10 cellular contexts compared by ENCODE assay signal in genomic region chr1:147627435-147628110, GRCh38. TPM values are rescaled to one million over a fixed set of nuclear protein-coding genes. Genes with fewer than 3 reads are reported as not detected.
DNase-seq lines count a peak whose midpoint lies in the region; ATAC-seq and TF ChIP-seq lines count a peak whose summit lies in the region.
"Had no signal": no experiment of that assay in that cellular context is flagged by ENCODE, and none has a peak within 500 bp of the region (broad histone marks: within the 10 kb centered on the region; RNA-seq: fewer than 3 reads in every experiment).

No MANE protein-coding gene starts in this region.

- no peaks in the 10 kb centered on the region for H3K36me3 ChIP-seq in right lobe of liver

- H3K36me3 Mint-ChIP-seq in dendritic cell treated with granulocyte-macrophage colony-stimulating factor and Interleukin-4, amounts not matched to agents 40 ng/mL and 50 ng/mL, for 4 days (ENCODE audit: low read depth): peaks cover 36% of the 10 kb centered on the region
- peaks cover 20% of the 10 kb centered on the region for H3K36me3 Mint-ChIP-seq in stimulated activated memory B cell treated with anti-CD40 and anti-IgM and Interleukin-4, amounts not matched to agents 10 μg/mL and 1 μg/mL and 100 μg/mL, for 72 hours

- intact Hi-C loops in dendritic cell treated with granulocyte-macrophage colony-stimulating factor and Interleukin-4, amounts not matched to agents 40 ng/mL and 50 ng/mL, for 4 days (cut with micrococcal nuclease): loop anchor here (1.0 to 2.0 kb wide), 2 partner anchors 13 to 27 kb away; no protein-coding TSS in a partner anchor
- intact Hi-C loops in right lobe of liver (cut with DNase I): loop anchor here in 1 of 2 donors (5.0 kb wide), 1 partner anchor 130 kb away; no protein-coding TSS in a partner anchor

- H3K27ac ChIP-seq in right lobe of liver: no peak overlapping the region
- H3K27ac ChIP-seq: skin epidermis had no signal

- peak; percentile 69 to 91 (median 87) for TF ChIP-seq CTCF in right lobe of liver (IDR thresholded peaks at IDR 0.05)

- H3K4me1 ChIP-seq in right lobe of liver: peaks cover 0 to 27% (median 10%) of the 10 kb centered on the region in 4 donors

- H3K4me3 Mint-ChIP-seq in dendritic cell treated with granulocyte-macrophage colony-stimulating factor and Interleukin-4, amounts not matched to agents 40 ng/mL and 50 ng/mL, for 4 days: no peak overlapping the region
- no peak overlapping the region for H3K4me3 Mint-ChIP-seq in stimulated activated memory B cell treated with anti-CD40 and anti-IgM and Interleukin-4, amounts not matched to agents 10 μg/mL and 1 μg/mL and 100 μg/mL, for 72 hours
- H3K4me3 Mint-ChIP-seq: IgD-negative memory B cell had no signal

- H3K27ac Mint-ChIP-seq in dendritic cell treated with granulocyte-macrophage colony-stimulating factor and Interleukin-4, amounts not matched to agents 40 ng/mL and 50 ng/mL, for 4 days: peak overlapping the region; percentile 45
- H3K27ac Mint-ChIP-seq in stimulated activated memory B cell treated with anti-CD40 and anti-IgM and Interleukin-4, amounts not matched to agents 10 μg/mL and 1 μg/mL and 100 μg/mL, for 72 hours: no peak overlapping the region
- H3K27ac Mint-ChIP-seq: IgD-negative memory B cell had no signal

- no peaks in the 10 kb centered on the region for H3K9me3 ChIP-seq in right lobe of liver

- no peak overlapping the region for H3K4me3 ChIP-seq in right lobe of liver
- H3K4me3 ChIP-seq: skin epidermis had no signal

- H3K27me3 Mint-ChIP-seq in dendritic cell treated with granulocyte-macrophage colony-stimulating factor and Interleukin-4, amounts not matched to agents 40 ng/mL and 50 ng/mL, for 4 days: no peaks in the 10 kb centered on the region
- no peaks in the 10 kb centered on the region for H3K27me3 Mint-ChIP-seq in stimulated activated memory B cell treated with anti-CD40 and anti-IgM and Interleukin-4, amounts not matched to agents 10 μg/mL and 1 μg/mL and 100 μg/mL, for 72 hours
- H3K27me3 Mint-ChIP-seq: IgD-negative memory B cell had no signal

- no peaks in the 10 kb centered on the region for H3K27me3 ChIP-seq in right lobe of liver

- peaks cover 76% of the 10 kb centered on the region for H3K4me1 Mint-ChIP-seq in dendritic cell treated with granulocyte-macrophage colony-stimulating factor and Interleukin-4, amounts not matched to agents 40 ng/mL and 50 ng/mL, for 4 days (ENCODE audit: low read depth)
- H3K4me1 Mint-ChIP-seq in stimulated activated memory B cell treated with anti-CD40 and anti-IgM and Interleukin-4, amounts not matched to agents 10 μg/mL and 1 μg/mL and 100 μg/mL, for 72 hours: peaks cover 11% of the 10 kb centered on the region

- ATAC-seq in right lobe of liver (peak; percentile 82 to 86 (median 85)), GM19395 (IDR thresholded peaks at IDR 0.05; ENCODE audit: unreplicated experiment) (no peak)
- ATAC-seq in stimulated activated memory B cell treated with anti-CD40 and anti-IgM and Interleukin-4, amounts not matched to agents 10 μg/mL and 1 μg/mL and 100 μg/mL, for 72 hours: peak; percentile 57

- DNase-seq in CD1c-positive myeloid dendritic cell (ENCODE audit: extremely low spot score) (peak; percentile 50), GM19238 (ENCODE audit: insufficient read length, low spot score) (peak; percentile 71), NCI-H1105 (lab: John Stamatoyannopoulos, UW) (peak; percentile 22), right lobe of liver (peak in 2 of 3 donors; percentile 63 to 74)
- peak; percentile 8 to 35 (median 14) for DNase-seq in activated CD4-positive, CD25-positive, alpha-beta regulatory T cell (lab: John Stamatoyannopoulos, UW)

- 10% methylated on average over 1 of the region's 3 CpGs for WGBS in right lobe of liver (ENCODE audit: insufficient coverage, low coverage, low lambda C conversion rate, missing lambda C conversion rate)

- H3K9me3 Mint-ChIP-seq in dendritic cell treated with granulocyte-macrophage colony-stimulating factor and Interleukin-4, amounts not matched to agents 40 ng/mL and 50 ng/mL, for 4 days: no peaks in the 10 kb centered on the region
- no peaks in the 10 kb centered on the region for H3K9me3 Mint-ChIP-seq in stimulated activated memory B cell treated with anti-CD40 and anti-IgM and Interleukin-4, amounts not matched to agents 10 μg/mL and 1 μg/mL and 100 μg/mL, for 72 hours
- H3K9me3 Mint-ChIP-seq: IgD-negative memory B cell had no signal

- TF ChIP-seq POLR2A in right lobe of liver (IDR thresholded peaks at IDR 0.05): no peak

RNA-seq across cellular contexts. Expression of gene ACP6, which starts 42.8 kb away (rescaled TPM):
- total RNA-seq in right lobe of liver: 10 to 100 TPM in 4 of 6 experiments, 1 to 10 TPM in 2; 6.8 to 17.7 (median 11.9) TPM

Comparison
In these comparisons a context has a peak if more than half of its experiments do, and no peak if none do; other contexts are left out.
1. DNase-seq: peak in every context shown above with its lines; median percentile 71 in GM19238; 68 in right lobe of liver; 50 in CD1c-positive myeloid dendritic cell; 22 in NCI-H1105; 14 in activated CD4-positive, CD25-positive, alpha-beta regulatory T cell.